Comparison of ENCODE assay signal across 2 cellular contexts in the genomic region with DNA sequence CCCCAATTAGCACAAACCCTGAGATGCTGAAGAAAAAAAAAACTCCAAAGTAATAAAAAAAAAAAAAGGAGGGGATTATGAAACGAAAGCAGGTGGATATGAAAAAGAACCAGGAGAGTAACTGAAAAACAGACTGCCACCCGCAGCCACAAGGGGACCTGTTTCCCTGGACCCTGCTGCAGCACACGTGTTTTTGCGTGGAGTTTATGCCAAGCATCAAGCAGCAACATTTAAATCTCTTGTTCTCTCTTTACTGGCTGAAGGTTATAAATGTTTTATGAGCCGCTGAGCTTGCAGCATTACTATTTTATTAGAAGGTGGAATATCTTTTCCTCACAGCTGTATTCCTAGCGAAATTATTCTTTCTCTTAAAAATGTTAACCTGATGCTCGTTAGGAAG.
TF ChIP-seq lines count a peak whose summit lies in the region.

No MANE protein-coding gene starts in this region.

TF ChIP-seq in GM23338, 12 proteins besides CTCF, POLR2A, EP300 and RAD21:
- TF ChIP-seq EZH2 (IDR thresholded peaks at IDR 0.05; ENCODE audit: low read depth, unreplicated experiment) (no peak), ZNF114 (CRISPR knock-in tag; IDR thresholded peaks at IDR 0.05) (no peak), ZNF331 (CRISPR knock-in tag; IDR thresholded peaks at IDR 0.05; ENCODE audit: low read depth) (no peak), JUNB (IDR thresholded peaks at IDR 0.05; ENCODE audit: unreplicated experiment) (no peak), CREB1 (CRISPR knock-in tag; IDR thresholded peaks at IDR 0.05; ENCODE audit: low read depth) (no peak), EZH2phosphoT487 (IDR thresholded peaks at IDR 0.05; ENCODE audit: unreplicated experiment) (no peak), STAT1 (IDR thresholded peaks at IDR 0.05; ENCODE audit: unreplicated experiment) (no peak), POLR2AphosphoS5 (IDR thresholded peaks at IDR 0.05; ENCODE audit: low read depth) (no peak)
- TF ChIP-seq, protein P1, sequence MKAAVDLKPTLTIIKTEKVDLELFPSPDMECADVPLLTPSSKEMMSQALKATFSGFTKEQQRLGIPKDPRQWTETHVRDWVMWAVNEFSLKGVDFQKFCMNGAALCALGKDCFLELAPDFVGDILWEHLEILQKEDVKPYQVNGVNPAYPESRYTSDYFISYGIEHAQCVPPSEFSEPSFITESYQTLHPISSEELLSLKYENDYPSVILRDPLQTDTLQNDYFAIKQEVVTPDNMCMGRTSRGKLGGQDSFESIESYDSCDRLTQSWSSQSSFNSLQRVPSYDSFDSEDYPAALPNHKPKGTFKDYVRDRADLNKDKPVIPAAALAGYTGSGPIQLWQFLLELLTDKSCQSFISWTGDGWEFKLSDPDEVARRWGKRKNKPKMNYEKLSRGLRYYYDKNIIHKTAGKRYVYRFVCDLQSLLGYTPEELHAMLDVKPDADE (IDR thresholded peaks at IDR 0.05), result no peak
- TF ChIP-seq, protein P2, sequence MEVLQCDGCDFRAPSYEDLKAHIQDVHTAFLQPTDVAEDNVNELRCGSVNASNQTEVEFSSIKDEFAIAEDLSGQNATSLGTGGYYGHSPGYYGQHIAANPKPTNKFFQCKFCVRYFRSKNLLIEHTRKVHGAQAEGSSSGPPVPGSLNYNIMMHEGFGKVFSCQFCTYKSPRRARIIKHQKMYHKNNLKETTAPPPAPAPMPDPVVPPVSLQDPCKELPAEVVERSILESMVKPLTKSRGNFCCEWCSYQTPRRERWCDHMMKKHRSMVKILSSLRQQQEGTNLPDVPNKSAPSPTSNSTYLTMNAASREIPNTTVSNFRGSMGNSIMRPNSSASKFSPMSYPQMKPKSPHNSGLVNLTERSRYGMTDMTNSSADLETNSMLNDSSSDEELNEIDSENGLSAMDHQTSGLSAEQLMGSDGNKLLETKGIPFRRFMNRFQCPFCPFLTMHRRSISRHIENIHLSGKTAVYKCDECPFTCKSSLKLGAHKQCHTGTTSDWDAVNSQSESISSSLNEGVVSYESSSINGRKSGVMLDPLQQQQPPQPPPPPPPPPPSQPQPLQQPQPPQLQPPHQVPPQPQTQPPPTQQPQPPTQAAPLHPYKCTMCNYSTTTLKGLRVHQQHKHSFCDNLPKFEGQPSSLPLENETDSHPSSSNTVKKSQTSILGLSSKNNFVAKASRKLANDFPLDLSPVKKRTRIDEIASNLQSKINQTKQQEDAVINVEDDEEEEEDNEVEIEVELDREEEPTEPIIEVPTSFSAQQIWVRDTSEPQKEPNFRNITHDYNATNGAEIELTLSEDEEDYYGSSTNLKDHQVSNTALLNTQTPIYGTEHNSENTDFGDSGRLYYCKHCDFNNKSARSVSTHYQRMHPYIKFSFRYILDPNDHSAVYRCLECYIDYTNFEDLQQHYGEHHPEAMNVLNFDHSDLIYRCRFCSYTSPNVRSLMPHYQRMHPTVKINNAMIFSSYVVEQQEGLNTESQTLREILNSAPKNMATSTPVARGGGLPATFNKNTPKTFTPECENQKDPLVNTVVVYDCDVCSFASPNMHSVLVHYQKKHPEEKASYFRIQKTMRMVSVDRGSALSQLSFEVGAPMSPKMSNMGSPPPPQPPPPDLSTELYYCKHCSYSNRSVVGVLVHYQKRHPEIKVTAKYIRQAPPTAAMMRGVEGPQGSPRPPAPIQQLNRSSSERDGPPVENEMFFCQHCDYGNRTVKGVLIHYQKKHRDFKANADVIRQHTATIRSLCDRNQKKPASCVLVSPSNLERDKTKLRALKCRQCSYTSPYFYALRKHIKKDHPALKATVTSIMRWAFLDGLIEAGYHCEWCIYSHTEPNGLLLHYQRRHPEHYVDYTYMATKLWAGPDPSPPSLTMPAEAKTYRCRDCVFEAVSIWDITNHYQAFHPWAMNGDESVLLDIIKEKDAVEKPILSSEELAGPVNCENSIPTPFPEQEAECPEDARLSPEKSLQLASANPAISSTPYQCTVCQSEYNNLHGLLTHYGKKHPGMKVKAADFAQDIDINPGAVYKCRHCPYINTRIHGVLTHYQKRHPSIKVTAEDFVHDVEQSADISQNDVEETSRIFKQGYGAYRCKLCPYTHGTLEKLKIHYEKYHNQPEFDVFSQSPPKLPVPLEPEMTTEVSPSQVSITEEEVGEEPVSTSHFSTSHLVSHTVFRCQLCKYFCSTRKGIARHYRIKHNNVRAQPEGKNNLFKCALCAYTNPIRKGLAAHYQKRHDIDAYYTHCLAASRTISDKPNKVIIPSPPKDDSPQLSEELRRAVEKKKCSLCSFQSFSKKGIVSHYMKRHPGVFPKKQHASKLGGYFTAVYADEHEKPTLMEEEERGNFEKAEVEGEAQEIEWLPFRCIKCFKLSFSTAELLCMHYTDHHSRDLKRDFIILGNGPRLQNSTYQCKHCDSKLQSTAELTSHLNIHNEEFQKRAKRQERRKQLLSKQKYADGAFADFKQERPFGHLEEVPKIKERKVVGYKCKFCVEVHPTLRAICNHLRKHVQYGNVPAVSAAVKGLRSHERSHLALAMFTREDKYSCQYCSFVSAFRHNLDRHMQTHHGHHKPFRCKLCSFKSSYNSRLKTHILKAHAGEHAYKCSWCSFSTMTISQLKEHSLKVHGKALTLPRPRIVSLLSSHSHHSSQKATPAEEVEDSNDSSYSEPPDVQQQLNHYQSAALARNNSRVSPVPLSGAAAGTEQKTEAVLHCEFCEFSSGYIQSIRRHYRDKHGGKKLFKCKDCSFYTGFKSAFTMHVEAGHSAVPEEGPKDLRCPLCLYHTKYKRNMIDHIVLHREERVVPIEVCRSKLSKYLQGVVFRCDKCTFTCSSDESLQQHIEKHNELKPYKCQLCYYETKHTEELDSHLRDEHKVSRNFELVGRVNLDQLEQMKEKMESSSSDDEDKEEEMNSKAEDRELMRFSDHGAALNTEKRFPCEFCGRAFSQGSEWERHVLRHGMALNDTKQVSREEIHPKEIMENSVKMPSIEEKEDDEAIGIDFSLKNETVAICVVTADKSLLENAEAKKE (CRISPR knock-in tag; IDR thresholded peaks at IDR 0.05), result no peak
TF ChIP-seq in GM23338: peak in this region for 0.

TF ChIP-seq in H1, 55 proteins besides CTCF, POLR2A, EP300 and RAD21:
- no peak for TF ChIP-seq CHD2 (IDR thresholded peaks at IDR 0.05; ENCODE audit: low read length)
- TF ChIP-seq TBP (IDR thresholded peaks at IDR 0.05; ENCODE audit: low read depth, low read length), result no peak
- TF ChIP-seq RNF2 (IDR thresholded peaks at IDR 0.05; ENCODE audit: borderline replicate concordance, low read depth, low read length, missing control alignments, poor library complexity, severe bottlenecking), result no peak
- TF ChIP-seq HDAC6 (IDR thresholded peaks at IDR 0.05; ENCODE audit: low read depth, low read length), result no peak
- TF ChIP-seq, protein P3, sequence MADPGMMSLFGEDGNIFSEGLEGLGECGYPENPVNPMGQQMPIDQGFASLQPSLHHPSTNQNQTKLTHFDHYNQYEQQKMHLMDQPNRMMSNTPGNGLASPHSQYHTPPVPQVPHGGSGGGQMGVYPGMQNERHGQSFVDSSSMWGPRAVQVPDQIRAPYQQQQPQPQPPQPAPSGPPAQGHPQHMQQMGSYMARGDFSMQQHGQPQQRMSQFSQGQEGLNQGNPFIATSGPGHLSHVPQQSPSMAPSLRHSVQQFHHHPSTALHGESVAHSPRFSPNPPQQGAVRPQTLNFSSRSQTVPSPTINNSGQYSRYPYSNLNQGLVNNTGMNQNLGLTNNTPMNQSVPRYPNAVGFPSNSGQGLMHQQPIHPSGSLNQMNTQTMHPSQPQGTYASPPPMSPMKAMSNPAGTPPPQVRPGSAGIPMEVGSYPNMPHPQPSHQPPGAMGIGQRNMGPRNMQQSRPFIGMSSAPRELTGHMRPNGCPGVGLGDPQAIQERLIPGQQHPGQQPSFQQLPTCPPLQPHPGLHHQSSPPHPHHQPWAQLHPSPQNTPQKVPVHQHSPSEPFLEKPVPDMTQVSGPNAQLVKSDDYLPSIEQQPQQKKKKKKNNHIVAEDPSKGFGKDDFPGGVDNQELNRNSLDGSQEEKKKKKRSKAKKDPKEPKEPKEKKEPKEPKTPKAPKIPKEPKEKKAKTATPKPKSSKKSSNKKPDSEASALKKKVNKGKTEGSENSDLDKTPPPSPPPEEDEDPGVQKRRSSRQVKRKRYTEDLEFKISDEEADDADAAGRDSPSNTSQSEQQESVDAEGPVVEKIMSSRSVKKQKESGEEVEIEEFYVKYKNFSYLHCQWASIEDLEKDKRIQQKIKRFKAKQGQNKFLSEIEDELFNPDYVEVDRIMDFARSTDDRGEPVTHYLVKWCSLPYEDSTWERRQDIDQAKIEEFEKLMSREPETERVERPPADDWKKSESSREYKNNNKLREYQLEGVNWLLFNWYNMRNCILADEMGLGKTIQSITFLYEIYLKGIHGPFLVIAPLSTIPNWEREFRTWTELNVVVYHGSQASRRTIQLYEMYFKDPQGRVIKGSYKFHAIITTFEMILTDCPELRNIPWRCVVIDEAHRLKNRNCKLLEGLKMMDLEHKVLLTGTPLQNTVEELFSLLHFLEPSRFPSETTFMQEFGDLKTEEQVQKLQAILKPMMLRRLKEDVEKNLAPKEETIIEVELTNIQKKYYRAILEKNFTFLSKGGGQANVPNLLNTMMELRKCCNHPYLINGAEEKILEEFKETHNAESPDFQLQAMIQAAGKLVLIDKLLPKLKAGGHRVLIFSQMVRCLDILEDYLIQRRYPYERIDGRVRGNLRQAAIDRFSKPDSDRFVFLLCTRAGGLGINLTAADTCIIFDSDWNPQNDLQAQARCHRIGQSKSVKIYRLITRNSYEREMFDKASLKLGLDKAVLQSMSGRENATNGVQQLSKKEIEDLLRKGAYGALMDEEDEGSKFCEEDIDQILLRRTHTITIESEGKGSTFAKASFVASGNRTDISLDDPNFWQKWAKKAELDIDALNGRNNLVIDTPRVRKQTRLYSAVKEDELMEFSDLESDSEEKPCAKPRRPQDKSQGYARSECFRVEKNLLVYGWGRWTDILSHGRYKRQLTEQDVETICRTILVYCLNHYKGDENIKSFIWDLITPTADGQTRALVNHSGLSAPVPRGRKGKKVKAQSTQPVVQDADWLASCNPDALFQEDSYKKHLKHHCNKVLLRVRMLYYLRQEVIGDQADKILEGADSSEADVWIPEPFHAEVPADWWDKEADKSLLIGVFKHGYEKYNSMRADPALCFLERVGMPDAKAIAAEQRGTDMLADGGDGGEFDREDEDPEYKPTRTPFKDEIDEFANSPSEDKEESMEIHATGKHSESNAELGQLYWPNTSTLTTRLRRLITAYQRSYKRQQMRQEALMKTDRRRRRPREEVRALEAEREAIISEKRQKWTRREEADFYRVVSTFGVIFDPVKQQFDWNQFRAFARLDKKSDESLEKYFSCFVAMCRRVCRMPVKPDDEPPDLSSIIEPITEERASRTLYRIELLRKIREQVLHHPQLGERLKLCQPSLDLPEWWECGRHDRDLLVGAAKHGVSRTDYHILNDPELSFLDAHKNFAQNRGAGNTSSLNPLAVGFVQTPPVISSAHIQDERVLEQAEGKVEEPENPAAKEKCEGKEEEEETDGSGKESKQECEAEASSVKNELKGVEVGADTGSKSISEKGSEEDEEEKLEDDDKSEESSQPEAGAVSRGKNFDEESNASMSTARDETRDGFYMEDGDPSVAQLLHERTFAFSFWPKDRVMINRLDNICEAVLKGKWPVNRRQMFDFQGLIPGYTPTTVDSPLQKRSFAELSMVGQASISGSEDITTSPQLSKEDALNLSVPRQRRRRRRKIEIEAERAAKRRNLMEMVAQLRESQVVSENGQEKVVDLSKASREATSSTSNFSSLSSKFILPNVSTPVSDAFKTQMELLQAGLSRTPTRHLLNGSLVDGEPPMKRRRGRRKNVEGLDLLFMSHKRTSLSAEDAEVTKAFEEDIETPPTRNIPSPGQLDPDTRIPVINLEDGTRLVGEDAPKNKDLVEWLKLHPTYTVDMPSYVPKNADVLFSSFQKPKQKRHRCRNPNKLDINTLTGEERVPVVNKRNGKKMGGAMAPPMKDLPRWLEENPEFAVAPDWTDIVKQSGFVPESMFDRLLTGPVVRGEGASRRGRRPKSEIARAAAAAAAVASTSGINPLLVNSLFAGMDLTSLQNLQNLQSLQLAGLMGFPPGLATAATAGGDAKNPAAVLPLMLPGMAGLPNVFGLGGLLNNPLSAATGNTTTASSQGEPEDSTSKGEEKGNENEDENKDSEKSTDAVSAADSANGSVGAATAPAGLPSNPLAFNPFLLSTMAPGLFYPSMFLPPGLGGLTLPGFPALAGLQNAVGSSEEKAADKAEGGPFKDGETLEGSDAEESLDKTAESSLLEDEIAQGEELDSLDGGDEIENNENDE (IDR thresholded peaks at IDR 0.05; ENCODE audit: insufficient replicate concordance, low read length), result no peak
